ENCODE assay signal across 10 cellular contexts in the genomic region with DNA sequence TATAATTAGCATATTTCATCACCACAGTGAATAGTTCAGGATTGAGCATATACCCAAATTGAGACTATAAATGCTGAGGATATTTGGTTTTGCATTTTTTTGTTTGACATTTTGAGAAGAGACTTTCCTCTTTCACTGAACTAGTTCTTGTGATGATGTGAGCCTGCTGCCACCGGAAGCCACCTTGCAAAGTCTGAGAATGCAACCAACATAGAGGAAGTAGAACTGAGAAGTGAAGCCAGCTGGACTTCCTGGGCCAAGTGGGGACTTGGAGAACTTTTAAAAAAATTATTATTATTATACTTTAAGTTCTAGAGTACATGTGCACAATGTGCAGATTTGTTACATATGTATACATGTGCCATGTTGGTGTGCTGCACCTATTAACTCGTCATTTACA.
A peak's percentile ranks its signal among the peaks of the same experiment; 100 is the strongest.
DNase-seq lines count a peak whose midpoint lies in the region; ATAC-seq and TF ChIP-seq lines count a peak whose summit lies in the region.
"Had no signal": no experiment of that assay in that cellular context is flagged by ENCODE, and none has a peak within 500 bp of the region (broad histone marks: within the 10 kb centered on the region; RNA-seq: fewer than 3 reads in every experiment).

No MANE protein-coding gene starts in this region.

- no peak overlapping the region for H3K23ac ChIP-seq in mesendoderm (ENCODE audit: low read length)

- peak; percentile 70 for DNase-seq in NAMALWA (ENCODE audit: low spot score)
- peak; percentile 64 for DNase-seq in sigmoid colon
- DNase-seq in H7, result no peak
- no peak for DNase-seq in prostate gland (ENCODE audit: low spot score)
- DNase-seq in mesendoderm, result no peak
- no peak for DNase-seq in DMS79 treated with DMSO at 0.1 percent for 48 hours (lab: John Stamatoyannopoulos, UW)
- DNase-seq: effector CD8-positive, alpha-beta T cell; NCI-H446 treated with DMSO at 0.1 percent for 48 hours had no signal

- H3K9me3 ChIP-seq in sigmoid colon, result no peaks in the 10 kb centered on the region
- no peaks in the 10 kb centered on the region for H3K9me3 ChIP-seq in prostate gland

- no peak overlapping the region for H2BK120ac ChIP-seq in mesendoderm (ENCODE audit: low read depth, low read length)

- H3K9ac ChIP-seq in mesendoderm (ENCODE audit: low read length), result no peak overlapping the region

- TF ChIP-seq POLR2A in sigmoid colon (IDR thresholded peaks at IDR 0.05) (no peak), prostate gland (IDR thresholded peaks at IDR 0.05) (no peak)

- H3K4me1 ChIP-seq in sigmoid colon (peaks cover 0 to 4% (median 3%) of the 10 kb centered on the region in 4 donors), prostate gland (replicated peaks) (no peaks in the 10 kb centered on the region), mesendoderm (ENCODE audit: control insufficient read depth, low read depth, low read length) (no peaks in the 10 kb centered on the region)

- no peaks in the 10 kb centered on the region for H3K79me1 ChIP-seq in mesendoderm (ENCODE audit: low read length)

- peak; percentile 99 for ATAC-seq in GM19043 (IDR thresholded peaks at IDR 0.05; ENCODE audit: low read depth, unreplicated experiment)
- peak; percentile 95 for ATAC-seq in HG02870 (IDR thresholded peaks at IDR 0.05; ENCODE audit: unreplicated experiment)

- no peak overlapping the region for H3K4me2 ChIP-seq in mesendoderm (ENCODE audit: low read length)

- intact Hi-C loops in sigmoid colon (cut with DNase I) (loop anchor here (10.0 kb wide), 1 partner anchor 813 kb away; no protein-coding TSS in a partner anchor), prostate gland (cut with DNase I) (loop anchor here (5.0 kb wide), 1 partner anchor 495 kb away; no protein-coding TSS in a partner anchor)

- no peak for TF ChIP-seq EP300 in sigmoid colon (IDR thresholded peaks at IDR 0.05)

- H3K27me3 ChIP-seq in sigmoid colon, result no peaks in the 10 kb centered on the region
- no peaks in the 10 kb centered on the region for H3K27me3 ChIP-seq in H7 (ENCODE audit: control insufficient read depth, insufficient read depth, low read length)
- no peaks in the 10 kb centered on the region for H3K27me3 ChIP-seq in prostate gland (replicated peaks; ENCODE audit: insufficient read depth)
- H3K27me3 ChIP-seq in mesendoderm (ENCODE audit: insufficient read depth, low read length, poor library complexity), result no peaks in the 10 kb centered on the region

- H3K79me2 ChIP-seq in mesendoderm (ENCODE audit: control insufficient read depth, insufficient read depth, low read length), result no peaks in the 10 kb centered on the region

- TF ChIP-seq CTCF in sigmoid colon (IDR thresholded peaks at IDR 0.05) (no peak), prostate gland (IDR thresholded peaks at IDR 0.05) (no peak)

- H4K5ac ChIP-seq in mesendoderm (ENCODE audit: low read length), result no peak overlapping the region

- H2BK5ac ChIP-seq in mesendoderm (ENCODE audit: low read length), result no peak overlapping the region

- H3K4ac ChIP-seq in mesendoderm (ENCODE audit: low read depth, low read length), result no peak overlapping the region

- H3K4me3 ChIP-seq in sigmoid colon (no peak overlapping the region), H7 (ENCODE audit: insufficient read depth, low read depth, low read length) (no peak overlapping the region), prostate gland (no peak overlapping the region), mesendoderm (ENCODE audit: low read length) (no peak overlapping the region)

- H4K8ac ChIP-seq in mesendoderm (ENCODE audit: low read depth, low read length), result no peak overlapping the region

- H2BK15ac ChIP-seq in mesendoderm (replicated peaks; ENCODE audit: low read depth), result no peak overlapping the region

- H3K56ac ChIP-seq in mesendoderm (ENCODE audit: low read length), result no peak overlapping the region

- 70 to 83% methylated on average over 2 of the region's 2 CpGs for WGBS in sigmoid colon, 2 donors
- WGBS in prostate gland, result 80% methylated on average over 2 of the region's 2 CpGs
- no CpG with 5 or more reads among the region's 2 CpGs for WGBS in mesendoderm (ENCODE audit: extremely low coverage, insufficient coverage, low lambda C conversion rate)

- no peak overlapping the region for H2AK5ac ChIP-seq in mesendoderm (ENCODE audit: low read length)

- no peak overlapping the region for H3K27ac ChIP-seq in sigmoid colon
- H3K27ac ChIP-seq in prostate gland, result no peak overlapping the region
- no peak overlapping the region for H3K27ac ChIP-seq in mesendoderm (ENCODE audit: low read depth, low read length)

- no peaks in the 10 kb centered on the region for H3K36me3 ChIP-seq in sigmoid colon
- no peaks in the 10 kb centered on the region for H3K36me3 ChIP-seq in H7 (replicated peaks; ENCODE audit: control insufficient read depth, insufficient read depth, low read length)
- no peaks in the 10 kb centered on the region for H3K36me3 ChIP-seq in prostate gland
- H3K36me3 ChIP-seq in mesendoderm (ENCODE audit: control insufficient read depth, insufficient read depth, low read length), result no peaks in the 10 kb centered on the region

- no peak overlapping the region for H3K18ac ChIP-seq in mesendoderm (ENCODE audit: low read length)

Comparison
In these comparisons a context has a peak if more than half of its experiments do, and no peak if none do; other contexts are left out.
1. DNase-seq: peak in NAMALWA (single experiment) and sigmoid colon (single experiment); none in H7 (single experiment), prostate gland (single experiment), mesendoderm (single experiment) and DMS79 treated with DMSO at 0.1 percent for 48 hours (single experiment).